23 cellular contexts compared by ENCODE assay signal in genomic region chr17:56130030-56130429, GRCh38. TPM values are rescaled to one million over a fixed set of nuclear protein-coding genes. Genes with fewer than 3 reads are reported as not detected.
DNase-seq lines count a peak whose midpoint lies in the region; ATAC-seq and TF ChIP-seq lines count a peak whose summit lies in the region.
"Had no signal": no experiment of that assay in that cellular context is flagged by ENCODE, and none has a peak within 500 bp of the region (broad histone marks: within the 10 kb centered on the region; RNA-seq: fewer than 3 reads in every experiment).

No MANE protein-coding gene starts in this region.

- no peaks in the 10 kb centered on the region for H4K20me1 ChIP-seq in neural cell (ENCODE audit: insufficient read depth)

- H3K9ac ChIP-seq in neural cell (ENCODE audit: low read length), result no peak overlapping the region

- TF ChIP-seq CTCF in brain (conservative IDR thresholded peaks at IDR 0.05) (no peak), neural cell (IDR thresholded peaks at IDR 0.05; ENCODE audit: poor library complexity, severe bottlenecking) (no peak), mesothelial cell of epicardium (IDR thresholded peaks at IDR 0.05; ENCODE audit: unreplicated experiment) (no peak)

- no peaks in the 10 kb centered on the region for H3K9me2 ChIP-seq in neural cell (ENCODE audit: insufficient read depth, low read length)

- H3K27ac Mint-ChIP-seq in brain (peak overlapping the region; percentile 41 to 89 (median 71)), mesothelial cell of epicardium (no peak overlapping the region)

- no peak overlapping the region for H3K27ac ChIP-seq in neural cell (ENCODE audit: low read length)
- H3K27ac ChIP-seq: 22Rv1, RWPE1 had no signal

- H3K4me1 Mint-ChIP-seq in brain, result peaks cover 68% of the 10 kb centered on the region
- no peaks in the 10 kb centered on the region for H3K4me1 Mint-ChIP-seq in mesothelial cell of epicardium

- H3K79me2 ChIP-seq in neural cell (replicated peaks; ENCODE audit: insufficient read depth, low read length), result no peaks in the 10 kb centered on the region

- H3K9me3 Mint-ChIP-seq in brain (no peaks in the 10 kb centered on the region), mesothelial cell of epicardium (no peaks in the 10 kb centered on the region)
- H3K9me3 Mint-ChIP-seq: H9 had no signal

- no peak for ATAC-seq in HG03139 (IDR thresholded peaks at IDR 0.05; ENCODE audit: unreplicated experiment)
- ATAC-seq: HepG2, K562 had no signal

- peak overlapping the region in 4 of 5 experiments; percentile 37 to 76 (median 44) for H3K4me3 Mint-ChIP-seq in brain
- no peak overlapping the region for H3K4me3 Mint-ChIP-seq in mesothelial cell of epicardium
- H3K4me3 Mint-ChIP-seq: H9 had no signal

- DNase-seq in DMS 273 (lab: John Stamatoyannopoulos, UW; ENCODE audit: unreplicated experiment), result peak; percentile 48
- DNase-seq in DMS 273 treated with DMSO at 0.1 percent for 48 hours (lab: John Stamatoyannopoulos, UW), result no peak
- DNase-seq in mesothelial cell of epicardium (ENCODE audit: low spot score in 2 of 2, unreplicated experiment in 2 of 2), result no peak
- DNase-seq in C1 segment of cervical spinal cord (lab: John Stamatoyannopoulos, UW), result no peak
- DNase-seq: BE2C, Calu3, EL, GDM1, H9, MG63, NCI-H2029, NCI-H446, NCI-H524 treated with DMSO at 0.1 percent for 48 hours, NCI-H82, SHP77 treated with DMSO at 0.1 percent for 48 hours had no signal

- H3K4me2 ChIP-seq in neural cell (ENCODE audit: low read length), result peak overlapping the region; percentile 32

- no peak for TF ChIP-seq RAD21 in neural cell (conservative IDR thresholded peaks at IDR 0.05)

- no peaks in the 10 kb centered on the region for H3K36me3 Mint-ChIP-seq in brain
- H3K36me3 Mint-ChIP-seq in mesothelial cell of epicardium, result no peaks in the 10 kb centered on the region

- H3K27me3 Mint-ChIP-seq in brain (peaks cover 4% of the 10 kb centered on the region), mesothelial cell of epicardium (ENCODE audit: low read depth) (peaks cover 30% of the 10 kb centered on the region)

- H3K4me3 ChIP-seq in neural cell (ENCODE audit: low read length), result peak overlapping the region; percentile 19
- H3K4me3 ChIP-seq: K562, MG63 had no signal

- TF ChIP-seq EP300 in neural cell (conservative IDR thresholded peaks at IDR 0.05; ENCODE audit: poor library complexity, severe bottlenecking), result no peak

- no peaks in the 10 kb centered on the region for H3K9me3 ChIP-seq in neural cell (ENCODE audit: low read length)
- H3K9me3 ChIP-seq: BE2C, MG63 had no signal

- no peaks in the 10 kb centered on the region for H3K36me3 ChIP-seq in neural cell (ENCODE audit: insufficient read depth, low read length)
- H3K36me3 ChIP-seq: BE2C, MG63 had no signal

- H2AFZ ChIP-seq in neural cell (ENCODE audit: low read depth, low read length), result no peak overlapping the region

- no peaks in the 10 kb centered on the region for H3K27me3 ChIP-seq in neural cell (ENCODE audit: insufficient read depth, low read depth, low read length)
- H3K27me3 ChIP-seq: BE2C, MG63 had no signal

- no peaks in the 10 kb centered on the region for H3F3A ChIP-seq in neural cell (ENCODE audit: insufficient read depth, low read length, poor library complexity, severe bottlenecking)

TF ChIP-seq in neural cell, 6 proteins besides CTCF, POLR2A, EP300 and RAD21:
- no peak for TF ChIP-seq MXI1 (conservative IDR thresholded peaks at IDR 0.05; ENCODE audit: poor library complexity, severe bottlenecking)
- TF ChIP-seq EZH2 (IDR thresholded peaks at IDR 0.05; ENCODE audit: borderline replicate concordance, insufficient read depth, low read length, poor library complexity, severe bottlenecking), result no peak
- TF ChIP-seq REST (IDR thresholded peaks at IDR 0.05; ENCODE audit: borderline replicate concordance), result no peak
- no peak for TF ChIP-seq SMC3 (conservative IDR thresholded peaks at IDR 0.05; ENCODE audit: poor library complexity)
- TF ChIP-seq TAF1 (IDR thresholded peaks at IDR 0.05; ENCODE audit: low read depth), result no peak
- TF ChIP-seq POLR2AphosphoS5 (IDR thresholded peaks at IDR 0.05), result no peak

RNA-seq across cellular contexts. Expression of gene ANKFN1, which starts 23.2 kb away (rescaled TPM):
- polyA plus RNA-seq in brain (ENCODE audit: insufficient read depth, low read depth, low replicate concordance), result 0.41 TPM
- polyA plus RNA-seq in neural cell, result 0.14 and 0.28 TPM in 2 replicates
- polyA minus RNA-seq in neural cell, result 0.69 and 0.73 TPM in 2 replicates
- 0.09 to 0.34 TPM (median 0.27 TPM) in 3 replicates for total RNA-seq in mesothelial cell of epicardium
- total RNA-seq: Calu3, H9, HepG2, LHCN-M2 had no signal
- polyA plus RNA-seq: HepG2 had no signal
